In the genomic region with DNA sequence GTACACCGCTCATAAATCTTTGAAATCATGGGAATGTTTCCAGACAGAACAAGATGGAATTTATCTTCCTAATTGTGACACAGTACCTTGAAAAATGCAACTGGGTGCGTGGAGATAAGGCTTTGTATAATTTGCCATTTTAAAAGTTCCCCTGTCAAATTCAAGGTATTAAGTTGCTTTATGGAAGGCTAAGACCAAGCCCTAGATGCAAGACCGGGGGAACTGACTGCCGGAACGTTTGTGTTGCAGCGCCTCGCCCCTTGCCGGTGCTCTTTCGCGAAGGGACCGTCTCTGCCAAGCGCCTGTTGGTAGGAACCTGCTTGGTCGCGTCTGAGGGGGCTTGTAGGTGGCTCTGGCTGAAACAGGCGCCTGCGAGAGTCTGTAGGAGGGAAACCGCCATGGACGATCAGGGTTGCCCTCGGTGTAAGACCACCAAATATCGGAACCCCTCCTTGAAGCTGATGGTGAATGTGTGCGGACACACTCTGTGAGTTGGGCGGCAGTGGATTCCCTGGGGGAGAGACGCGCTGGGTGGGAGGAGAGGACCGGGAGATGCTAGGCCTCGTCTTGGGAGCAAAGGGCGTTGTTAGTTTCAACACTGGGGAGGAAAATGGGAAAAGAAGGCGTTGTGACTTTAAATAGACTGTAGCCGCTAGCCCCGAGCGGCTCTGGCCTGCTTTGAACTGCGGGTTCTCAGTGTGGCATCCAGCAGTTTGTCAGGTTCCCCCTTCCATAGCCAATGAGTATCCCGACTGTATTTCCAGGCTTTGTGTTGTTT, we compare ENCODE assay signal across 8 cellular contexts. TPM values are rescaled to one million over a fixed set of nuclear protein-coding genes. Genes with fewer than 3 reads are reported as not detected.
DNase-seq lines count a peak whose midpoint lies in the region; ATAC-seq and TF ChIP-seq lines count a peak whose summit lies in the region.

A gene (plus strand): TSS at position 297 of the 778 bp plus-strand sequence. CDS start 102 bp downstream, at position 399.

- peaks cover 4 to 18% (median 11%) of the 10 kb centered on the region in 4 donors for H3K4me1 ChIP-seq in liver (ENCODE audit: control insufficient read depth in 4 of 4, insufficient read depth in 4 of 4, low read length in 3 of 4)

- peak within 1 kb of the TSS; percentile 85 for H3K27ac Mint-ChIP-seq in dendritic cell treated with granulocyte-macrophage colony-stimulating factor and Interleukin-4, amounts not matched to agents 40 ng/mL and 50 ng/mL, for 4 days

- no peaks in the 10 kb centered on the region for H3K9me3 Mint-ChIP-seq in dendritic cell treated with granulocyte-macrophage colony-stimulating factor and Interleukin-4, amounts not matched to agents 40 ng/mL and 50 ng/mL, for 4 days

- DNase-seq in AML-193 (lab: John Stamatoyannopoulos, UW), result peak; percentile 69 to 84
- DNase-seq in NCI-H446 treated with DMSO at 0.1 percent for 48 hours (lab: John Stamatoyannopoulos, UW), result peak; percentile 67
- peak; percentile 87 for DNase-seq in activated CD4-positive, alpha-beta T cell treated with anti-CD3 and anti-CD28 coated beads for 48 hours
- DNase-seq in stimulated activated CD4-positive, alpha-beta T cell treated with anti-CD3 and anti-CD28 coated beads, Interleukin-4, amount 100 ng/mL, for 24 hours, result peak; percentile 81

- H3K4me1 Mint-ChIP-seq in dendritic cell treated with granulocyte-macrophage colony-stimulating factor and Interleukin-4, amounts not matched to agents 40 ng/mL and 50 ng/mL, for 4 days (ENCODE audit: low read depth), result peaks cover 22% of the 10 kb centered on the region

- peaks cover 7% of the 10 kb centered on the region for H3K36me3 Mint-ChIP-seq in dendritic cell treated with granulocyte-macrophage colony-stimulating factor and Interleukin-4, amounts not matched to agents 40 ng/mL and 50 ng/mL, for 4 days (ENCODE audit: low read depth)

- no peaks in the 10 kb centered on the region for H3K9me3 ChIP-seq in liver (ENCODE audit: control insufficient read depth in 4 of 4, low read length in 3 of 4)

- H3K4me3 Mint-ChIP-seq in dendritic cell treated with granulocyte-macrophage colony-stimulating factor and Interleukin-4, amounts not matched to agents 40 ng/mL and 50 ng/mL, for 4 days, result peak within 1 kb of the TSS; percentile 94

- H3K9ac ChIP-seq in liver (ENCODE audit: low read depth in 1 of 2, low read length in 2 of 2), result peak within 1 kb of the TSS; percentile 49 to 82

- TF ChIP-seq CTCF in liver (IDR thresholded peaks at IDR 0.05; ENCODE audit: low read depth, low read length, missing input control), result peak; percentile 8

- intact Hi-C loops in dendritic cell treated with granulocyte-macrophage colony-stimulating factor and Interleukin-4, amounts not matched to agents 40 ng/mL and 50 ng/mL, for 4 days (cut with micrococcal nuclease), result no loop called here

- peak within 1 kb of the TSS; percentile 17 to 29 for H3K27ac ChIP-seq in liver (ENCODE audit: low read depth in 1 of 2, low read length in 2 of 2)

- H3K27me3 ChIP-seq in liver (ENCODE audit: control insufficient read depth in 4 of 4, insufficient read depth in 4 of 4, low read length in 3 of 4), result no peaks in the 10 kb centered on the region

- no peaks in the 10 kb centered on the region for H3K36me3 ChIP-seq in liver (ENCODE audit: control insufficient read depth in 4 of 4, insufficient read depth in 3 of 4, low read depth in 1 of 4, low read length in 3 of 4)

- ATAC-seq in GM19025 (IDR thresholded peaks at IDR 0.05; ENCODE audit: low read depth, unreplicated experiment) (peak; percentile 90), HG03354 (IDR thresholded peaks at IDR 0.05; ENCODE audit: poor library complexity, severe bottlenecking, unreplicated experiment) (peak; percentile 96)

- H3K27me3 Mint-ChIP-seq in dendritic cell treated with granulocyte-macrophage colony-stimulating factor and Interleukin-4, amounts not matched to agents 40 ng/mL and 50 ng/mL, for 4 days, result peaks cover 21% of the 10 kb centered on the region

- H3K4me3 ChIP-seq in liver (ENCODE audit: low read depth in 1 of 3, low read length in 3 of 3), result peak within 1 kb of the TSS; percentile 69 to 99 (median 87)

- TF ChIP-seq RAD21 in liver (IDR thresholded peaks at IDR 0.05), result peak; percentile 53 to 69

- WGBS in liver, result 3% methylated on average over 33 of the region's 33 CpGs

TF ChIP-seq in liver, 16 proteins besides CTCF, POLR2A, EP300 and RAD21:
- no peak for TF ChIP-seq FOXA2 (IDR thresholded peaks at IDR 0.05)
- TF ChIP-seq JUND (IDR thresholded peaks at IDR 0.05), result no peak
- peak; percentile 80 for TF ChIP-seq TAF1 (conservative IDR thresholded peaks at IDR 0.05)
- TF ChIP-seq, protein P1, sequence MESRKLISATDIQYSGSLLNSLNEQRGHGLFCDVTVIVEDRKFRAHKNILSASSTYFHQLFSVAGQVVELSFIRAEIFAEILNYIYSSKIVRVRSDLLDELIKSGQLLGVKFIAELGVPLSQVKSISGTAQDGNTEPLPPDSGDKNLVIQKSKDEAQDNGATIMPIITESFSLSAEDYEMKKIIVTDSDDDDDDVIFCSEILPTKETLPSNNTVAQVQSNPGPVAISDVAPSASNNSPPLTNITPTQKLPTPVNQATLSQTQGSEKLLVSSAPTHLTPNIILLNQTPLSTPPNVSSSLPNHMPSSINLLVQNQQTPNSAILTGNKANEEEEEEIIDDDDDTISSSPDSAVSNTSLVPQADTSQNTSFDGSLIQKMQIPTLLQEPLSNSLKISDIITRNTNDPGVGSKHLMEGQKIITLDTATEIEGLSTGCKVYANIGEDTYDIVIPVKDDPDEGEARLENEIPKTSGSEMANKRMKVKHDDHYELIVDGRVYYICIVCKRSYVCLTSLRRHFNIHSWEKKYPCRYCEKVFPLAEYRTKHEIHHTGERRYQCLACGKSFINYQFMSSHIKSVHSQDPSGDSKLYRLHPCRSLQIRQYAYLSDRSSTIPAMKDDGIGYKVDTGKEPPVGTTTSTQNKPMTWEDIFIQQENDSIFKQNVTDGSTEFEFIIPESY (IDR thresholded peaks at IDR 0.05), result peak; percentile 59
- TF ChIP-seq RXRA (IDR thresholded peaks at IDR 0.05), result peak in 1 of 2 donors; percentile 19
- no peak for TF ChIP-seq HNF4G (IDR thresholded peaks at IDR 0.05)
- TF ChIP-seq, protein P2, sequence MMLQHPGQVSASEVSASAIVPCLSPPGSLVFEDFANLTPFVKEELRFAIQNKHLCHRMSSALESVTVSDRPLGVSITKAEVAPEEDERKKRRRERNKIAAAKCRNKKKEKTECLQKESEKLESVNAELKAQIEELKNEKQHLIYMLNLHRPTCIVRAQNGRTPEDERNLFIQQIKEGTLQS (IDR thresholded peaks at IDR 0.05), result no peak
- no peak for TF ChIP-seq EGR1 (IDR thresholded peaks at IDR 0.05; ENCODE audit: low read depth in 2 of 2)
- TF ChIP-seq YY1 (IDR thresholded peaks at IDR 0.05), result peak; percentile 79
- TF ChIP-seq FOXA1 (IDR thresholded peaks at IDR 0.05), result peak; percentile 24
- no peak for TF ChIP-seq NR2F2 (IDR thresholded peaks at IDR 0.05)
- TF ChIP-seq, protein P3, sequence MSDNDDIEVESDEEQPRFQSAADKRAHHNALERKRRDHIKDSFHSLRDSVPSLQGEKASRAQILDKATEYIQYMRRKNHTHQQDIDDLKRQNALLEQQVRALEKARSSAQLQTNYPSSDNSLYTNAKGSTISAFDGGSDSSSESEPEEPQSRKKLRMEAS (IDR thresholded peaks at IDR 0.05), result peak; percentile 29
- TF ChIP-seq, protein P4, sequence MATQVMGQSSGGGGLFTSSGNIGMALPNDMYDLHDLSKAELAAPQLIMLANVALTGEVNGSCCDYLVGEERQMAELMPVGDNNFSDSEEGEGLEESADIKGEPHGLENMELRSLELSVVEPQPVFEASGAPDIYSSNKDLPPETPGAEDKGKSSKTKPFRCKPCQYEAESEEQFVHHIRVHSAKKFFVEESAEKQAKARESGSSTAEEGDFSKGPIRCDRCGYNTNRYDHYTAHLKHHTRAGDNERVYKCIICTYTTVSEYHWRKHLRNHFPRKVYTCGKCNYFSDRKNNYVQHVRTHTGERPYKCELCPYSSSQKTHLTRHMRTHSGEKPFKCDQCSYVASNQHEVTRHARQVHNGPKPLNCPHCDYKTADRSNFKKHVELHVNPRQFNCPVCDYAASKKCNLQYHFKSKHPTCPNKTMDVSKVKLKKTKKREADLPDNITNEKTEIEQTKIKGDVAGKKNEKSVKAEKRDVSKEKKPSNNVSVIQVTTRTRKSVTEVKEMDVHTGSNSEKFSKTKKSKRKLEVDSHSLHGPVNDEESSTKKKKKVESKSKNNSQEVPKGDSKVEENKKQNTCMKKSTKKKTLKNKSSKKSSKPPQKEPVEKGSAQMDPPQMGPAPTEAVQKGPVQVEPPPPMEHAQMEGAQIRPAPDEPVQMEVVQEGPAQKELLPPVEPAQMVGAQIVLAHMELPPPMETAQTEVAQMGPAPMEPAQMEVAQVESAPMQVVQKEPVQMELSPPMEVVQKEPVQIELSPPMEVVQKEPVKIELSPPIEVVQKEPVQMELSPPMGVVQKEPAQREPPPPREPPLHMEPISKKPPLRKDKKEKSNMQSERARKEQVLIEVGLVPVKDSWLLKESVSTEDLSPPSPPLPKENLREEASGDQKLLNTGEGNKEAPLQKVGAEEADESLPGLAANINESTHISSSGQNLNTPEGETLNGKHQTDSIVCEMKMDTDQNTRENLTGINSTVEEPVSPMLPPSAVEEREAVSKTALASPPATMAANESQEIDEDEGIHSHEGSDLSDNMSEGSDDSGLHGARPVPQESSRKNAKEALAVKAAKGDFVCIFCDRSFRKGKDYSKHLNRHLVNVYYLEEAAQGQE (IDR thresholded peaks at IDR 0.05), result peak; percentile 47
- TF ChIP-seq SP1 (IDR thresholded peaks at IDR 0.05), result peak; percentile 23
- peak; percentile 33 to 53 for TF ChIP-seq HNF4A (conservative IDR thresholded peaks at IDR 0.05)
- TF ChIP-seq GABPA (IDR thresholded peaks at IDR 0.05 in 1 of 2, conservative IDR thresholded peaks at IDR 0.05 in 1 of 2), result peak; percentile 56 to 73

RNA-seq across cellular contexts. Expression of the gene that starts here (rescaled TPM):
- total RNA-seq in liver, result 10 to 100 TPM; 13.8 to 18.5 TPM
- 10 to 100 TPM in 1 of 2 donors, 1 to 10 TPM in 1; 8.9 to 15.5 TPM for polyA plus RNA-seq in liver

Comparison
In these comparisons a context has a peak if more than half of its experiments do, and no peak if none do; other contexts are left out.
1. Peak in every context shown above with its lines: DNase-seq, ATAC-seq, H3K4me3 ChIP-seq and H3K27ac ChIP-seq.